In genomic region chr12:124680863-124681778, GRCh38 we compare ENCODE assay signal across 8 cellular contexts.
DNase-seq lines count a peak whose midpoint lies in the region; ATAC-seq and TF ChIP-seq lines count a peak whose summit lies in the region.

No MANE protein-coding gene starts in this region.

- peak overlapping the region; percentile 65; the same call in 1 of the 2 replicates for H3K27ac ChIP-seq in VCaP

- ATAC-seq in left ventricle myocardium superior (peak; percentile 78), HG02840 (IDR thresholded peaks at IDR 0.05; ENCODE audit: low FRiP score, unreplicated experiment) (no peak), HG02938 (IDR thresholded peaks at IDR 0.05; ENCODE audit: unreplicated experiment) (no peak)

- DNase-seq in GDM1 (lab: John Stamatoyannopoulos, UW), result peak; percentile 84
- DNase-seq in HS-27A (ENCODE audit: low read depth), result peak; percentile 90
- DNase-seq in left ventricle myocardium superior, result peak; percentile 77
- peak; percentile 87 for DNase-seq in skeletal muscle cell (ENCODE audit: low read depth)
- DNase-seq in NCI-H2171 (lab: John Stamatoyannopoulos, UW), result no peak

- intact Hi-C loops in left ventricle myocardium superior (cut with micrococcal nuclease), result no loop called here

- H3K4me3 ChIP-seq in skeletal muscle cell (ENCODE audit: low read depth, low read length), result no peak overlapping the region

- TF ChIP-seq CTCF in VCaP (conservative IDR thresholded peaks at IDR 0.05), result no peak
